Comparison of ENCODE assay signal across 1 cellular context in genomic region chr2:82023710-82024109, GRCh38.
TF ChIP-seq lines count a peak whose summit lies in the region.

No MANE protein-coding gene starts in this region.

TF ChIP-seq in SK-N-SH, 30 proteins besides CTCF, POLR2A, EP300 and RAD21 (continued from another document):
- no peak for TF ChIP-seq MXI1 (IDR thresholded peaks at IDR 0.05; ENCODE audit: low read depth, low read length)
- TF ChIP-seq SMC3 (IDR thresholded peaks at IDR 0.05; ENCODE audit: low read depth, low read length), result no peak
- TF ChIP-seq ZBTB33 (IDR thresholded peaks at IDR 0.05; ENCODE audit: borderline replicate concordance, low read depth), result no peak
- no peak for TF ChIP-seq USF2 (IDR thresholded peaks at IDR 0.05; ENCODE audit: borderline replicate concordance, low read depth, low read length)
- no peak for TF ChIP-seq FOXJ3 (CRISPR knock-in tag; IDR thresholded peaks at IDR 0.05)
- no peak for TF ChIP-seq MEF2A (IDR thresholded peaks at IDR 0.05; ENCODE audit: borderline replicate concordance, low read depth)
- no peak for TF ChIP-seq POLR2AphosphoS5 (IDR thresholded peaks at IDR 0.05; ENCODE audit: low read depth, low read length)
- no peak for TF ChIP-seq RCOR1 (IDR thresholded peaks at IDR 0.05; ENCODE audit: low read length)
- no peak for TF ChIP-seq TAF1 (IDR thresholded peaks at IDR 0.05; ENCODE audit: borderline replicate concordance, low read depth, low read length)
- no peak for TF ChIP-seq FOSL2 (IDR thresholded peaks at IDR 0.05; ENCODE audit: borderline replicate concordance, low read depth)
- TF ChIP-seq CHD2 (IDR thresholded peaks at IDR 0.05; ENCODE audit: low read length, partially characterized antibody), result no peak
- TF ChIP-seq RFX5 (IDR thresholded peaks at IDR 0.05; ENCODE audit: low read length), result no peak
